17 cellular contexts compared by ENCODE assay signal in genomic region chr16:89089142-89089541, GRCh38.
"Had no signal": no experiment of that assay in that cellular context is flagged by ENCODE, and none has a peak within 500 bp of the region (broad histone marks: within the 10 kb centered on the region; RNA-seq: fewer than 3 reads in every experiment).

No MANE protein-coding gene starts in this region.

- H3K27ac Mint-ChIP-seq: activated B cell treated with CpG ODN at 0.5 μM for 24 hours; activated CD8-positive, alpha-beta T cell treated with anti-CD3 and anti-CD28 coated beads, Interleukin-2, amount 10 ng/mL, durations not matched to agents 7 days and 5 days; activated naive CD4-positive, alpha-beta T cell treated with anti-CD3 and anti-CD28 coated beads, Interleukin-2, amount 50 U/mL, for 72 hours; activated T-cell treated with anti-CD3 and anti-CD28 coated beads, Interleukin-2, amount 50 U/mL, for 72 hours; naive B cell; stimulated activated effector memory CD8-positive, alpha-beta T cell treated with anti-CD3 and anti-CD28 coated beads, Interleukin-12 subunit alpha, Interleukin-12 subunit beta, amount 100 ng/mL, for 72 hours had no signal

- FAIRE-seq: colon, endometrium had no signal

- H3K36me3 ChIP-seq: thoracic aorta had no signal

- DNase-seq: activated B cell treated with CpG ODN at 0.5 μM for 24 hours; activated CD4-positive, alpha-beta T cell treated with anti-CD3 and anti-CD28 coated beads for 48 hours; activated CD8-positive, alpha-beta memory T cell treated with anti-CD3 and anti-CD28 coated beads, Interleukin-2, amount 50 U/mL, for 48 hours; activated CD8-positive, alpha-beta T cell treated with anti-CD3 and anti-CD28 coated beads, Interleukin-2, amount 10 ng/mL, durations not matched to agents 7 days and 5 days; activated gamma-delta T cell; activated T-cell treated with anti-CD3 and anti-CD28 coated beads, Interleukin-2, amount 50 U/mL, for 72 hours; hippocampal formation; left colon; naive B cell; T-helper 2 cell had no signal

- H3K27ac ChIP-seq: parathyroid adenoma, thoracic aorta had no signal

- H2AFZ ChIP-seq: parathyroid adenoma had no signal

- H3K9me3 ChIP-seq: thoracic aorta had no signal

- ATAC-seq: activated CD8-positive, alpha-beta T cell treated with anti-CD3 and anti-CD28 coated beads, Interleukin-2, amount 10 ng/mL, durations not matched to agents 7 days and 5 days; activated naive CD4-positive, alpha-beta T cell treated with anti-CD3 and anti-CD28 coated beads, Interleukin-2, amount 50 U/mL, for 72 hours; activated T-cell treated with anti-CD3 and anti-CD28 coated beads, Interleukin-2, amount 50 U/mL, for 72 hours; esophagus mucosa; left colon; stimulated activated effector memory CD8-positive, alpha-beta T cell treated with anti-CD3 and anti-CD28 coated beads, Interleukin-12 subunit alpha, Interleukin-12 subunit beta, amount 100 ng/mL, for 72 hours had no signal

- H3K9me3 Mint-ChIP-seq: activated B cell treated with CpG ODN at 0.5 μM for 24 hours; activated naive CD4-positive, alpha-beta T cell treated with anti-CD3 and anti-CD28 coated beads, Interleukin-2, amount 50 U/mL, for 72 hours; activated T-cell treated with anti-CD3 and anti-CD28 coated beads, Interleukin-2, amount 50 U/mL, for 72 hours; naive B cell; stimulated activated effector memory CD8-positive, alpha-beta T cell treated with anti-CD3 and anti-CD28 coated beads, Interleukin-12 subunit alpha, Interleukin-12 subunit beta, amount 100 ng/mL, for 72 hours had no signal

- H3K4me3 Mint-ChIP-seq: activated B cell treated with CpG ODN at 0.5 μM for 24 hours; activated CD8-positive, alpha-beta T cell treated with anti-CD3 and anti-CD28 coated beads, Interleukin-2, amount 10 ng/mL, durations not matched to agents 7 days and 5 days; activated T-cell treated with anti-CD3 and anti-CD28 coated beads, Interleukin-2, amount 50 U/mL, for 72 hours; stimulated activated effector memory CD8-positive, alpha-beta T cell treated with anti-CD3 and anti-CD28 coated beads, Interleukin-12 subunit alpha, Interleukin-12 subunit beta, amount 100 ng/mL, for 72 hours had no signal

- H3K9ac ChIP-seq: parathyroid adenoma had no signal

- H3K36me3 Mint-ChIP-seq: naive B cell had no signal

- H3K4me3 ChIP-seq: thoracic aorta had no signal
